Comparison of ENCODE assay signal across 16 cellular contexts in genomic region chr2:99707592-99707991, GRCh38.
DNase-seq lines count a peak whose midpoint lies in the region; ATAC-seq and TF ChIP-seq lines count a peak whose summit lies in the region.
"Had no signal": no experiment of that assay in that cellular context is flagged by ENCODE, and none has a peak within 500 bp of the region (broad histone marks: within the 10 kb centered on the region; RNA-seq: fewer than 3 reads in every experiment).

No MANE protein-coding gene starts in this region.

- H4K20me1 ChIP-seq in neural progenitor cell (ENCODE audit: low read depth), result no peaks in the 10 kb centered on the region
- H4K20me1 ChIP-seq: BLaER1 had no signal

- H3K9ac ChIP-seq in neural progenitor cell, result no peak overlapping the region
- H3K9ac ChIP-seq: BLaER1, parathyroid adenoma had no signal

- H2AFZ ChIP-seq in neural progenitor cell (replicated peaks), result no peak overlapping the region
- H2AFZ ChIP-seq: parathyroid adenoma had no signal

- 75 to 95% methylated on average over 1 of the region's 1 CpG for WGBS in transverse colon (ENCODE audit: low coverage in 1 of 2), 2 donors

- no peak for TF ChIP-seq POLR2A in transverse colon (IDR thresholded peaks at IDR 0.05)

- no peak for TF ChIP-seq EP300 in transverse colon (IDR thresholded peaks at IDR 0.05; ENCODE audit: low read depth)

- intact Hi-C loops in ascending aorta (cut with DNase I), result no loop called here
- intact Hi-C loops in Right ventricle myocardium superior (cut with DNase I), result no loop called here
- intact Hi-C loops in sciatic nerve (cut with DNase I), result no loop called here
- intact Hi-C loops in transverse colon (cut with DNase I; ENCODE audit: low total_unique reads), result no loop called here

- H3K4me1 ChIP-seq in ascending aorta (peaks cover 0 to 17% of the 10 kb centered on the region in 2 donors), transverse colon (no peaks in the 10 kb centered on the region), neural progenitor cell (no peaks in the 10 kb centered on the region)
- H3K4me1 ChIP-seq: BLaER1 had no signal

- H3K79me2 ChIP-seq in neural progenitor cell (ENCODE audit: low read depth), result no peaks in the 10 kb centered on the region
- H3K79me2 ChIP-seq: parathyroid adenoma had no signal

- H3K36me3 ChIP-seq in ascending aorta (no peaks in the 10 kb centered on the region), transverse colon (no peaks in the 10 kb centered on the region), neural progenitor cell (no peaks in the 10 kb centered on the region)
- H3K36me3 ChIP-seq: BLaER1 had no signal

- H3K36me3 Mint-ChIP-seq in neural progenitor cell, result no peaks in the 10 kb centered on the region

- H3K4me3 Mint-ChIP-seq in neural progenitor cell, result no peak overlapping the region
- H3K4me3 Mint-ChIP-seq: activated naive CD8-positive, alpha-beta T cell had no signal

- no peaks in the 10 kb centered on the region for H3K9me3 Mint-ChIP-seq in neural progenitor cell

- H3K27me3 ChIP-seq in ascending aorta (no peaks in the 10 kb centered on the region), transverse colon (no peaks in the 10 kb centered on the region), neural progenitor cell (no peaks in the 10 kb centered on the region)
- H3K27me3 ChIP-seq: BLaER1 had no signal

- TF ChIP-seq CTCF in ascending aorta (IDR thresholded peaks at IDR 0.05), result no peak
- TF ChIP-seq CTCF in transverse colon (IDR thresholded peaks at IDR 0.05), result no peak
- TF ChIP-seq CTCF in neural progenitor cell (IDR thresholded peaks at IDR 0.05), result no peak

- H3K27ac ChIP-seq in ascending aorta (peak overlapping the region; percentile 3 to 37), transverse colon (no peak overlapping the region), neural progenitor cell (no peak overlapping the region)
- H3K27ac ChIP-seq: BLaER1, parathyroid adenoma had no signal

- no peaks in the 10 kb centered on the region for H3F3A ChIP-seq in neural progenitor cell (ENCODE audit: low read depth)

- H3K27me3 Mint-ChIP-seq in neural progenitor cell (ENCODE audit: insufficient read depth, low read depth), result no peaks in the 10 kb centered on the region

- H3K9me3 ChIP-seq in ascending aorta, result no peaks in the 10 kb centered on the region
- no peaks in the 10 kb centered on the region for H3K9me3 ChIP-seq in transverse colon
- no peaks in the 10 kb centered on the region for H3K9me3 ChIP-seq in neural progenitor cell (ENCODE audit: low read depth)
- H3K9me3 ChIP-seq: BLaER1 had no signal

- peak; percentile 61 for ATAC-seq in Right ventricle myocardium superior (ENCODE audit: poor library complexity)
- peak; percentile 85 for ATAC-seq in sciatic nerve
- no peak for ATAC-seq in HG03571 (IDR thresholded peaks at IDR 0.05; ENCODE audit: unreplicated experiment)

- H3K27ac Mint-ChIP-seq in neural progenitor cell, result no peak overlapping the region
- H3K27ac Mint-ChIP-seq: activated naive CD8-positive, alpha-beta T cell had no signal

- in situ Hi-C loops in transverse colon (cut with MboI; ENCODE audit: low pct_ligation_motif_present in 1 of 4, low pct_unique_long_range_greater_than_20kb in 1 of 4, low sequenced_read_pairs in 3 of 4), result no loop called here

- H3K4me1 Mint-ChIP-seq in neural progenitor cell, result peaks cover 49% of the 10 kb centered on the region

- H3K4me2 ChIP-seq in neural progenitor cell, result no peak overlapping the region
- H3K4me2 ChIP-seq: BLaER1 had no signal

- H3K4me3 ChIP-seq in ascending aorta, result no peak overlapping the region
- H3K4me3 ChIP-seq in transverse colon, result no peak overlapping the region
- H3K4me3 ChIP-seq in neural progenitor cell, result no peak overlapping the region
- H3K4me3 ChIP-seq: BLaER1, lung had no signal

- DNase-seq in GM03348 (ENCODE audit: low spot score) (peak; percentile 71), ascending aorta (ENCODE audit: low spot score in 2 of 2) (no peak), Right ventricle myocardium superior (no peak), sciatic nerve (ENCODE audit: low spot score) (no peak), transverse colon (no peak), cerebellum (ENCODE audit: low spot score) (no peak), neural progenitor cell (ENCODE audit: low spot score) (no peak)
- DNase-seq: HCEC 1CT, head of caudate nucleus, NCI-H1417 treated with DMSO at 0.1 percent for 48 hours, NCI-H510A treated with DMSO at 0.1 percent for 48 hours had no signal

Comparison
In these comparisons a context has a peak if more than half of its experiments do, and no peak if none do; other contexts are left out.
1. H3K27ac ChIP-seq: peak in ascending aorta (2 of 2); none in transverse colon (0 of 4) and neural progenitor cell (single experiment).